ENCODE assay signal across 10 cellular contexts in genomic region chr20:20370087-20370575, GRCh38. TPM values are rescaled to one million over a fixed set of nuclear protein-coding genes. Genes with fewer than 3 reads are reported as not detected.
DNase-seq lines count a peak whose midpoint lies in the region; ATAC-seq and TF ChIP-seq lines count a peak whose summit lies in the region.
"Had no signal": no experiment of that assay in that cellular context is flagged by ENCODE, and none has a peak within 500 bp of the region (broad histone marks: within the 10 kb centered on the region; RNA-seq: fewer than 3 reads in every experiment).

No MANE protein-coding gene starts in this region.

- 28 to 29% methylated on average over 11 of the region's 11 CpGs for WGBS in esophagus squamous epithelium, 2 donors

- no peak for TF ChIP-seq CTCF in esophagus squamous epithelium (IDR thresholded peaks at IDR 0.05)

- no peak for TF ChIP-seq POLR2A in esophagus squamous epithelium (IDR thresholded peaks at IDR 0.05)

- H3K27me3 ChIP-seq in neuron (ENCODE audit: insufficient read depth, low read length) (peaks cover 68% of the 10 kb centered on the region), esophagus squamous epithelium (peaks cover 31 to 100% (median 38%) of the 10 kb centered on the region in 4 donors)

- H3K4me3 Mint-ChIP-seq in T-helper 2 cell treated with Interferon-gamma antibody and Interleukin-4, amounts not matched to agents 5 μg/mL and 100 μg/mL, for 36 hours, result peak overlapping the region; percentile 64
- peak overlapping the region; percentile 60 for H3K4me3 Mint-ChIP-seq in central memory CD8-positive, alpha-beta T cell

- intact Hi-C loops in esophagus squamous epithelium (cut with DNase I), result no loop called here

- H3K36me3 ChIP-seq in neuron (ENCODE audit: insufficient read depth, low read length) (no peaks in the 10 kb centered on the region), esophagus squamous epithelium (no peaks in the 10 kb centered on the region)

- peaks cover 63% of the 10 kb centered on the region for H3K27me3 Mint-ChIP-seq in T-helper 2 cell treated with Interferon-gamma antibody and Interleukin-4, amounts not matched to agents 5 μg/mL and 100 μg/mL, for 36 hours (ENCODE audit: low read depth)
- peaks cover 74% of the 10 kb centered on the region for H3K27me3 Mint-ChIP-seq in central memory CD8-positive, alpha-beta T cell

- H3K4me3 ChIP-seq in neuron (ENCODE audit: low read length), result peak overlapping the region; percentile 59
- no peak overlapping the region for H3K4me3 ChIP-seq in esophagus squamous epithelium

- no peak for DNase-seq in T-helper 2 cell treated with Interferon-gamma antibody and Interleukin-4, amounts not matched to agents 5 μg/mL and 100 μg/mL, for 36 hours (ENCODE audit: low spot score)
- DNase-seq in T-helper 2 cell (no peak), NCI-H146 (lab: John Stamatoyannopoulos, UW) (peak; percentile 47), NCI-H1436 treated with DMSO at 0.1 percent for 48 hours (lab: John Stamatoyannopoulos, UW) (no peak), esophagus squamous epithelium (lab: John Stamatoyannopoulos, UW) (no peak), HUDEP-2 (lab: John Stamatoyannopoulos, UW; ENCODE audit: unreplicated experiment in 76 of 76) (no peak)
- no peak for DNase-seq in central memory CD8-positive, alpha-beta T cell (ENCODE audit: low spot score in 2 of 2)
- DNase-seq: mesenchymal stem cell, NCI-H187 treated with DMSO at 0.1 percent for 48 hours had no signal

- peaks cover 3% of the 10 kb centered on the region for H3K36me3 Mint-ChIP-seq in T-helper 2 cell treated with Interferon-gamma antibody and Interleukin-4, amounts not matched to agents 5 μg/mL and 100 μg/mL, for 36 hours (ENCODE audit: low read depth)
- peaks cover 1% of the 10 kb centered on the region for H3K36me3 Mint-ChIP-seq in central memory CD8-positive, alpha-beta T cell (ENCODE audit: insufficient read depth)

- no peak for ATAC-seq in central memory CD8-positive, alpha-beta T cell (replicated peaks; ENCODE audit: extremely low read depth, poor library complexity, severe bottlenecking)

- H3K4me1 ChIP-seq in neuron (ENCODE audit: insufficient read depth, low read length) (peaks cover 47% of the 10 kb centered on the region), esophagus squamous epithelium (peaks cover 11 to 50% (median 35%) of the 10 kb centered on the region in 3 donors)

- peak overlapping the region; percentile 47 for H3K27ac Mint-ChIP-seq in T-helper 2 cell treated with Interferon-gamma antibody and Interleukin-4, amounts not matched to agents 5 μg/mL and 100 μg/mL, for 36 hours
- H3K27ac Mint-ChIP-seq in central memory CD8-positive, alpha-beta T cell (ENCODE audit: low read depth), result no peak overlapping the region

- no peak overlapping the region for H2AFZ ChIP-seq in neuron (ENCODE audit: low read depth, low read length)

- no peak overlapping the region for H3K27ac ChIP-seq in esophagus squamous epithelium

- H3K9me3 Mint-ChIP-seq in T-helper 2 cell treated with Interferon-gamma antibody and Interleukin-4, amounts not matched to agents 5 μg/mL and 100 μg/mL, for 36 hours, result no peaks in the 10 kb centered on the region
- H3K9me3 Mint-ChIP-seq in central memory CD8-positive, alpha-beta T cell, result no peaks in the 10 kb centered on the region

- peaks cover 5% of the 10 kb centered on the region for H3K4me1 Mint-ChIP-seq in T-helper 2 cell treated with Interferon-gamma antibody and Interleukin-4, amounts not matched to agents 5 μg/mL and 100 μg/mL, for 36 hours (ENCODE audit: low read depth)
- H3K4me1 Mint-ChIP-seq in central memory CD8-positive, alpha-beta T cell, result no peaks in the 10 kb centered on the region

- H3K9me3 ChIP-seq in neuron (ENCODE audit: low read length) (peaks cover 8% of the 10 kb centered on the region), esophagus squamous epithelium (no peaks in the 10 kb centered on the region)

RNA-seq across cellular contexts. Expression of gene INSM1, which starts 2.2 kb away (rescaled TPM):
- total RNA-seq in esophagus squamous epithelium, result not detected
